In the genomic region with DNA sequence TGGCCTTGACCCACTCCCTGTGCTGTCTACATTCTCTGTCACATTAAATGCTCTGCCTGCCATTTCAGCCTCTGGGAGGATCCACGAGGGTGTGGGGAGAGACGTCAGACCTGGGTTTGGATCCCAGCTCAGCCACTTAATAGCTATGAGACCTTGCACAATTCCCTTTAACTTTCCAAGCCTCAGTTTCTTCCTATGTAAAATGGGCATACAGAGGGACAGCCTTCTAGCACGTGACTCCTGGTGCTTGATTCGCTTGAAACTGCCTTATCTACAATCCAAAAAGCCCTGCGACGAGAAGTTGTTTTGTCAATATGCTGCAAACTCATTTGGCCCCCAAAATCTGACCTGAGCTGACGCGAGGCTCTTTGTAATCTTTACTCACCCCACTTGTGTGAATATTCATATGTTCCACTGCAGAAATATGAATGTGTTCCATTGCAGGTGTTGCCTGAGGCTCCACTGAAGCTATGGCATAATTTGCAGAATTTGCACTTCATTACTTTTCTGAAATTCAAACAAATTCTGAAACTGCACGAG, we compare ENCODE assay signal across 9 cellular contexts. TPM values are rescaled to one million over a fixed set of nuclear protein-coding genes. Genes with fewer than 3 reads are reported as not detected.
DNase-seq lines count a peak whose midpoint lies in the region; ATAC-seq, FAIRE-seq and TF ChIP-seq lines count a peak whose summit lies in the region.
"Had no signal": no experiment of that assay in that cellular context is flagged by ENCODE, and none has a peak within 500 bp of the region (broad histone marks: within the 10 kb centered on the region; RNA-seq: fewer than 3 reads in every experiment).

No MANE protein-coding gene starts in this region.

- 77% methylated on average over 9 of the region's 9 CpGs for WGBS in A549 (ENCODE audit: missing lambda C conversion rate)

- no peak overlapping the region for H3K4me3 ChIP-seq in A549

- TF ChIP-seq CTCF in A549 (IDR thresholded peaks at IDR 0.05) (no peak), activated B cell treated with CpG ODN at 0.5 μM for 24 hours (IDR thresholded peaks at IDR 0.05) (no peak)

- peaks cover 54% of the 10 kb centered on the region for H3K4me1 ChIP-seq in A549

- H3K4me1 Mint-ChIP-seq in activated B cell treated with CpG ODN at 0.5 μM for 24 hours: peaks cover 42% of the 10 kb centered on the region
- peaks cover 84 to 91% of the 10 kb centered on the region in 2 donors for H3K4me1 Mint-ChIP-seq in immature natural killer cell

- FAIRE-seq in A549 (lab: Jason Lieb, UNC): no peak

- ATAC-seq in A549: no peak
- peak; percentile 18 for ATAC-seq in GM21528 (IDR thresholded peaks at IDR 0.05; ENCODE audit: low FRiP score, unreplicated experiment)
- no peak for ATAC-seq in activated B cell treated with CpG ODN at 0.5 μM for 24 hours (ENCODE audit: low read depth)
- ATAC-seq in HG03432 (IDR thresholded peaks at IDR 0.05; ENCODE audit: unreplicated experiment): no peak

- peaks cover 5% of the 10 kb centered on the region for H3K9me3 Mint-ChIP-seq in activated B cell treated with CpG ODN at 0.5 μM for 24 hours
- H3K9me3 Mint-ChIP-seq in immature natural killer cell: no peaks in the 10 kb centered on the region

- TF ChIP-seq RAD21 in A549 (conservative IDR thresholded peaks at IDR 0.05 in 1 of 2, IDR thresholded peaks at IDR 0.05 in 1 of 2): no peak

- H3K27me3 Mint-ChIP-seq in activated B cell treated with CpG ODN at 0.5 μM for 24 hours (no peaks in the 10 kb centered on the region), immature natural killer cell (ENCODE audit: low read depth in 3 of 3) (peaks cover 34 to 61% (median 39%) of the 10 kb centered on the region in 3 donors)

- no peak for TF ChIP-seq POLR2A in A549 (IDR thresholded peaks at IDR 0.05; ENCODE audit: low read length)

- TF ChIP-seq EP300 in A549 (IDR thresholded peaks at IDR 0.05): no peak

- CTCF ChIA-PET in A549 (lab: Yijun Ruan, JAX) (interaction anchor here (1.0 to 2.8 kb wide), 9 partner anchors 10 to 205 kb away, joined by 3 to 9 read pairs (median 3); no protein-coding TSS in a partner anchor), activated B cell treated with CpG ODN at 0.5 μM for 24 hours (lab: Charles Lee) (interaction anchor here (0.8 kb wide), 1 partner anchor 205 kb away, joined by 3 read pairs; no protein-coding TSS in a partner anchor)

- 0 out of 3 replicates have a peak, but pooled peaks cover 4% of the 10 kb centered on the region for H3K9me3 ChIP-seq in A549

- H3K4me3 Mint-ChIP-seq in activated B cell treated with CpG ODN at 0.5 μM for 24 hours (no peak overlapping the region), immature natural killer cell (peak overlapping the region; percentile 58 to 82 (median 70))

- POLR2A ChIA-PET in A549 (lab: Yijun Ruan, JAX): interaction anchor here (0.6 to 1.4 kb wide), 3 partner anchors 15 to 63 kb away, joined by 4 to 7 read pairs (median 4); no protein-coding TSS in a partner anchor
- POLR2A ChIA-PET in activated B cell treated with CpG ODN at 0.5 μM for 24 hours (lab: Charles Lee): interaction anchor here (0.5 to 1.9 kb wide), 3 partner anchors 10 to 198 kb away, joined by 3 to 9 read pairs (median 4); no protein-coding TSS in a partner anchor

- H3K36me3 Mint-ChIP-seq in activated B cell treated with CpG ODN at 0.5 μM for 24 hours (ENCODE audit: low read depth): no peaks in the 10 kb centered on the region
- H3K36me3 Mint-ChIP-seq in immature natural killer cell: peaks cover 0 to 7% (median 0%) of the 10 kb centered on the region in 3 donors

- H3K27ac ChIP-seq in A549: peak overlapping the region; percentile 87 to 91

- DNase-seq in A549 (ENCODE audit: low read depth in 1 of 2, low spot score in 1 of 2) (no peak), activated B cell treated with CpG ODN at 0.5 μM for 24 hours (no peak), immature natural killer cell (no peak), NCI-H128 (lab: John Stamatoyannopoulos, UW; ENCODE audit: unreplicated experiment) (no peak), NOMO-1 (lab: John Stamatoyannopoulos, UW; ENCODE audit: unreplicated experiment in 2 of 2) (no peak), NCI-H69 (lab: John Stamatoyannopoulos, UW) (no peak)
- DNase-seq: NCI-H1092 had no signal

- peak overlapping the region; percentile 69 for H3K27ac Mint-ChIP-seq in activated B cell treated with CpG ODN at 0.5 μM for 24 hours
- H3K27ac Mint-ChIP-seq in immature natural killer cell: peak overlapping the region in 1 of 6 donors; percentile 69

- peak overlapping the region; percentile 74 for H3K4me2 ChIP-seq in A549

- intact Hi-C loops in activated B cell treated with CpG ODN at 0.5 μM for 24 hours (cut with micrococcal nuclease): loop anchor here (1.0 to 5.0 kb wide), 3 partner anchors 12 to 203 kb away; no protein-coding TSS in a partner anchor

TF ChIP-seq in A549, 52 proteins besides CTCF, POLR2A, EP300 and RAD21:
- TF ChIP-seq, protein P1, sequence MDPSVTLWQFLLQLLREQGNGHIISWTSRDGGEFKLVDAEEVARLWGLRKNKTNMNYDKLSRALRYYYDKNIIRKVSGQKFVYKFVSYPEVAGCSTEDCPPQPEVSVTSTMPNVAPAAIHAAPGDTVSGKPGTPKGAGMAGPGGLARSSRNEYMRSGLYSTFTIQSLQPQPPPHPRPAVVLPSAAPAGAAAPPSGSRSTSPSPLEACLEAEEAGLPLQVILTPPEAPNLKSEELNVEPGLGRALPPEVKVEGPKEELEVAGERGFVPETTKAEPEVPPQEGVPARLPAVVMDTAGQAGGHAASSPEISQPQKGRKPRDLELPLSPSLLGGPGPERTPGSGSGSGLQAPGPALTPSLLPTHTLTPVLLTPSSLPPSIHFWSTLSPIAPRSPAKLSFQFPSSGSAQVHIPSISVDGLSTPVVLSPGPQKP (IDR thresholded peaks at IDR 0.05; ENCODE audit: low read depth, low read length): no peak
- peak; percentile 33; the same call in 1 of the 2 replicates for TF ChIP-seq KDM1A (IDR thresholded peaks at IDR 0.05; ENCODE audit: low read depth)

RNA-seq across cellular contexts. Expression of a gene that starts 40.1 kb away (rescaled TPM):
- polyA plus RNA-seq in A549 (2011; rRNA removed): 2.5 and 3.4 TPM in 2 replicates
- 3.6 and 4.5 TPM in 2 replicates for polyA plus RNA-seq in A549 (2012; cell fraction: cytosol; rRNA removed)
- polyA plus RNA-seq in A549 (2012; cell fraction: nucleus; rRNA removed): 5.1 and 5.7 TPM in 2 replicates
- 4.9 to 7.2 TPM (median 5.3 TPM) in 3 replicates for polyA plus RNA-seq in A549 (2017; fragmentation: RNase III; extraction: RNeasy Plus Mini Kit Qiagen cat#74134 plus additional on column Dnase treatment)
- 1.6 and 3.3 TPM in 2 replicates for polyA minus RNA-seq in A549 (2011; rRNA and poly(A)+ RNA removed)
- 4.8 and 5.0 TPM in 2 replicates for total RNA-seq in activated B cell treated with CpG ODN at 0.5 μM for 24 hours
- 1 to 10 TPM; 2.4 to 5.0 (median 2.9) TPM for polyA plus RNA-seq in immature natural killer cell
